In genomic region chr11:43984039-43984438, GRCh38 we compare ENCODE assay signal across 17 cellular contexts. TPM values are rescaled to one million over a fixed set of nuclear protein-coding genes. Genes with fewer than 3 reads are reported as not detected.
DNase-seq lines count a peak whose midpoint lies in the region; ATAC-seq, FAIRE-seq and TF ChIP-seq lines count a peak whose summit lies in the region.
"Had no signal": no experiment of that assay in that cellular context is flagged by ENCODE, and none has a peak within 500 bp of the region (broad histone marks: within the 10 kb centered on the region; RNA-seq: fewer than 3 reads in every experiment).

No MANE protein-coding gene starts in this region.

- H3K4me2 ChIP-seq in A549 (peak overlapping the region; percentile 13; the same call in 1 of the 3 replicates), K562 (ENCODE audit: insufficient read depth, low read length) (no peak overlapping the region)

- H3K9ac ChIP-seq in K562 (ENCODE audit: insufficient read depth in 1 of 2, low read depth in 2 of 2, low read length in 2 of 2) (no peak overlapping the region), liver (ENCODE audit: low read depth in 1 of 2, low read length in 2 of 2) (no peak overlapping the region)

- 72% methylated on average over 4 of the region's 4 CpGs for WGBS in A549 (ENCODE audit: missing lambda C conversion rate)
- WGBS in K562 (ENCODE audit: insufficient coverage, low coverage, missing lambda C conversion rate) = 35% methylated on average over 4 of the region's 4 CpGs
- 82% methylated on average over 4 of the region's 4 CpGs for WGBS in liver
- 67 to 73% methylated on average over 4 of the region's 4 CpGs for WGBS in upper lobe of left lung, 2 donors

- H3K9me1 ChIP-seq in K562 (ENCODE audit: control insufficient read depth, insufficient read depth, low read length) = no peaks in the 10 kb centered on the region

- TF ChIP-seq POLR2A in A549 (IDR thresholded peaks at IDR 0.05; ENCODE audit: low read length) (no peak), K562 (conservative IDR thresholded peaks at IDR 0.05) (no peak), upper lobe of left lung (IDR thresholded peaks at IDR 0.05) (no peak), gastrocnemius medialis (IDR thresholded peaks at IDR 0.05) (no peak)

- no peaks in the 10 kb centered on the region for H3K79me2 ChIP-seq in K562 (ENCODE audit: control insufficient read depth, insufficient read depth, low read length)

- in situ Hi-C loops in K562 (cut with MboI) (no loop called here), gastrocnemius medialis (cut with MboI; ENCODE audit: low sequenced_read_pairs in 4 of 4) (no loop called here)

- TF ChIP-seq CTCF in A549 (IDR thresholded peaks at IDR 0.05) (no peak), K562 (IDR thresholded peaks at IDR 0.05 in 2 of 3, conservative IDR thresholded peaks at IDR 0.05 in 1 of 3; ENCODE audit: insufficient read depth in 2 of 3, low read depth in 1 of 3, low read length in 3 of 3) (no peak), liver (IDR thresholded peaks at IDR 0.05; ENCODE audit: low read depth, low read length, missing input control) (no peak), upper lobe of left lung (IDR thresholded peaks at IDR 0.05) (no peak), gastrocnemius medialis (IDR thresholded peaks at IDR 0.05 in 4 of 5, conservative IDR thresholded peaks at IDR 0.05 in 1 of 5) (no peak)

- H3K4me1 ChIP-seq in A549 (peaks cover 35% of the 10 kb centered on the region), K562 (replicated peaks in 1 of 2; ENCODE audit: control insufficient read depth in 2 of 2, insufficient read depth in 2 of 2, low read length in 2 of 2) (peaks cover 5 to 8% of the 10 kb centered on the region in 2 experiments), liver (ENCODE audit: control insufficient read depth in 4 of 4, insufficient read depth in 4 of 4, low read length in 3 of 4) (peaks cover 8 to 16% (median 12%) of the 10 kb centered on the region in 4 donors), upper lobe of left lung (peaks cover 34 to 67% (median 49%) of the 10 kb centered on the region in 4 donors), gastrocnemius medialis (peaks cover 25 to 45% of the 10 kb centered on the region in 2 donors)
- no peaks in the 10 kb centered on the region for H3K4me1 ChIP-seq in naive thymus-derived CD4-positive, alpha-beta T cell (ENCODE audit: control insufficient read depth in 2 of 2, insufficient read depth in 2 of 2, low read length in 2 of 2)

- H2AFZ ChIP-seq in K562 (ENCODE audit: low read depth, low read length) = no peak overlapping the region

- H3K36me3 Mint-ChIP-seq in naive thymus-derived CD4-positive, alpha-beta T cell = no peaks in the 10 kb centered on the region
- H3K36me3 Mint-ChIP-seq: CD4-positive, alpha-beta memory T cell had no signal

- peaks cover 11 to 50% (median 41%) of the 10 kb centered on the region in 5 donors for H3K27me3 Mint-ChIP-seq in naive thymus-derived CD4-positive, alpha-beta T cell

- no peak for FAIRE-seq in A549 (lab: Jason Lieb, UNC)
- no peak for FAIRE-seq in K562 (lab: Jason Lieb, UNC)
- FAIRE-seq: G401.6, GM12891, GM19239, H1 had no signal

- no peaks in the 10 kb centered on the region for H3K4me1 Mint-ChIP-seq in naive thymus-derived CD4-positive, alpha-beta T cell
- H3K4me1 Mint-ChIP-seq: B cell; CD4-positive, alpha-beta memory T cell had no signal

- TF ChIP-seq RAD21 in A549 (conservative IDR thresholded peaks at IDR 0.05 in 1 of 2, IDR thresholded peaks at IDR 0.05 in 1 of 2) = no peak
- TF ChIP-seq RAD21 in K562 (CRISPR knock-in tag; conservative IDR thresholded peaks at IDR 0.05 in 1 of 2, IDR thresholded peaks at IDR 0.05 in 1 of 2) = no peak
- TF ChIP-seq RAD21 in liver (IDR thresholded peaks at IDR 0.05) = no peak

- no peak overlapping the region for H3K27ac Mint-ChIP-seq in naive thymus-derived CD4-positive, alpha-beta T cell
- H3K27ac Mint-ChIP-seq: B cell; CD4-positive, alpha-beta memory T cell had no signal

- no peak for TF ChIP-seq EP300 in A549 (IDR thresholded peaks at IDR 0.05)
- TF ChIP-seq EP300 in K562 (IDR thresholded peaks at IDR 0.05; ENCODE audit: low read length) = no peak
- no peak for TF ChIP-seq EP300 in upper lobe of left lung (IDR thresholded peaks at IDR 0.05)

- H3K9me3 ChIP-seq in A549 = no peaks in the 10 kb centered on the region
- H3K9me3 ChIP-seq in K562 (replicated peaks; ENCODE audit: control insufficient read depth, insufficient read depth, low read depth, low read length) = no peaks in the 10 kb centered on the region
- no peaks in the 10 kb centered on the region for H3K9me3 ChIP-seq in liver (ENCODE audit: control insufficient read depth in 4 of 4, low read length in 3 of 4)
- no peaks in the 10 kb centered on the region for H3K9me3 ChIP-seq in upper lobe of left lung
- no peaks in the 10 kb centered on the region for H3K9me3 ChIP-seq in gastrocnemius medialis
- no peaks in the 10 kb centered on the region for H3K9me3 ChIP-seq in naive thymus-derived CD4-positive, alpha-beta T cell (ENCODE audit: control insufficient read depth in 2 of 3, low read length in 3 of 3)
- H3K9me3 ChIP-seq: HAP-1 had no signal

- peaks cover 0 to 4% (median 0%) of the 10 kb centered on the region in 11 donors for H3K9me3 Mint-ChIP-seq in naive thymus-derived CD4-positive, alpha-beta T cell
- H3K9me3 Mint-ChIP-seq: CD4-positive, alpha-beta memory T cell had no signal

- DNase-seq in A549 (ENCODE audit: low read depth in 1 of 2, low spot score in 1 of 2) (no peak), K562 (ENCODE audit: extremely low read depth in 1 of 4, low spot score in 3 of 4) (no peak), upper lobe of left lung (no peak), gastrocnemius medialis (no peak), NCI-H82 treated with DMSO at 0.1 percent for 48 hours (lab: John Stamatoyannopoulos, UW; ENCODE audit: unreplicated experiment) (no peak)
- DNase-seq in naive thymus-derived CD4-positive, alpha-beta T cell = no peak
- DNase-seq: CD4-positive, alpha-beta memory T cell; DMS79 treated with DMSO at 0.1 percent for 48 hours; EL had no signal

- H3K4me3 ChIP-seq in A549 (no peak overlapping the region), K562 (no peak overlapping the region), liver (ENCODE audit: low read depth in 1 of 3, low read length in 3 of 3) (no peak overlapping the region), upper lobe of left lung (no peak overlapping the region), gastrocnemius medialis (no peak overlapping the region)
- no peak overlapping the region for H3K4me3 ChIP-seq in naive thymus-derived CD4-positive, alpha-beta T cell (ENCODE audit: low read length)
- H3K4me3 ChIP-seq: HAP-1 had no signal

- H3K27me3 ChIP-seq in K562 (ENCODE audit: control insufficient read depth in 2 of 2, insufficient read depth in 2 of 2, low read length in 2 of 2) (peaks cover 4 to 14% of the 10 kb centered on the region in 2 experiments; a peak in 4 of 5 replicates), liver (ENCODE audit: control insufficient read depth in 4 of 4, insufficient read depth in 4 of 4, low read length in 3 of 4) (no peaks in the 10 kb centered on the region), upper lobe of left lung (no peaks in the 10 kb centered on the region), gastrocnemius medialis (no peaks in the 10 kb centered on the region)
- no peaks in the 10 kb centered on the region for H3K27me3 ChIP-seq in naive thymus-derived CD4-positive, alpha-beta T cell (ENCODE audit: control insufficient read depth in 2 of 2, insufficient read depth in 2 of 2, low read length in 2 of 2)

- no peaks in the 10 kb centered on the region for H4K20me1 ChIP-seq in K562 (replicated peaks; ENCODE audit: control insufficient read depth, insufficient read depth, low read length)

- H3K36me3 ChIP-seq in K562 (ENCODE audit: control insufficient read depth, insufficient read depth, low read length) (no peaks in the 10 kb centered on the region), liver (ENCODE audit: control insufficient read depth in 4 of 4, insufficient read depth in 3 of 4, low read depth in 1 of 4, low read length in 3 of 4) (no peaks in the 10 kb centered on the region), upper lobe of left lung (no peaks in the 10 kb centered on the region), gastrocnemius medialis (no peaks in the 10 kb centered on the region)
- H3K36me3 ChIP-seq in naive thymus-derived CD4-positive, alpha-beta T cell (ENCODE audit: control insufficient read depth in 2 of 3, insufficient read depth in 3 of 3, low read length in 3 of 3) = no peaks in the 10 kb centered on the region
- H3K36me3 ChIP-seq: HAP-1 had no signal

- H3K27ac ChIP-seq in A549 = peak overlapping the region in 1 of 2 experiments; percentile 29; a peak in 2 of 6 replicates
- H3K27ac ChIP-seq in K562 (ENCODE audit: extremely low read depth, low read depth, low read length) = no peak overlapping the region
- peak overlapping the region; percentile 20 to 53 for H3K27ac ChIP-seq in liver (ENCODE audit: low read depth in 1 of 2, low read length in 2 of 2)
- H3K27ac ChIP-seq in upper lobe of left lung = peak overlapping the region; percentile 24 to 89 (median 73)
- H3K27ac ChIP-seq in gastrocnemius medialis = no peak overlapping the region
- H3K27ac ChIP-seq in naive thymus-derived CD4-positive, alpha-beta T cell (ENCODE audit: low read depth, low read length) = no peak overlapping the region

- CTCF ChIA-PET in A549 (lab: Yijun Ruan, JAX) (interaction anchor here (0.6 to 0.7 kb wide), 3 partner anchors 28 to 686 kb away, joined by 3 read pairs; no protein-coding TSS in a partner anchor), K562 (lab: Yijun Ruan, JAX; ENCODE audit: low intra/inter-chr PET ratio) (no interaction called here)
- CTCF ChIA-PET in naive thymus-derived CD4-positive, alpha-beta T cell (lab: Charles Lee) = no interaction called here

- intact Hi-C loops in K562 (cut with micrococcal nuclease) = no loop called here
- intact Hi-C loops in gastrocnemius medialis (cut with DNase I; ENCODE audit: low total_unique reads) = no loop called here
- intact Hi-C loops in naive thymus-derived CD4-positive, alpha-beta T cell (cut with micrococcal nuclease) = no loop called here

- ATAC-seq in A549 (no peak), K562 (no peak), upper lobe of left lung (ENCODE audit: low FRiP score in 2 of 2) (no peak), gastrocnemius medialis (no peak)
- no peak for ATAC-seq in naive thymus-derived CD4-positive, alpha-beta T cell

- POLR2A ChIA-PET in A549 (lab: Yijun Ruan, JAX) (interaction anchor here (0.5 kb wide), 1 partner anchor 52 kb away, joined by 4 read pairs; no protein-coding TSS in a partner anchor), K562 (lab: Yijun Ruan, JAX) (interaction anchor here (1.0 kb wide), 1 partner anchor 14 kb away, joined by 6 read pairs; no protein-coding TSS in a partner anchor)
- POLR2A ChIA-PET in naive thymus-derived CD4-positive, alpha-beta T cell (lab: Charles Lee) = no interaction called here

- BruUV-seq in K562 (replicated peaks; lab: Mats Ljungman, UMichigan) = no TSS peak

- no peak overlapping the region for H3K4me3 Mint-ChIP-seq in naive thymus-derived CD4-positive, alpha-beta T cell
- H3K4me3 Mint-ChIP-seq: B cell; CD4-positive, alpha-beta memory T cell had no signal

RNA-seq across cellular contexts. Expression of gene C11orf96, which starts 41.6 kb away (rescaled TPM):
- 0.43 and 0.57 TPM in 2 replicates for polyA plus RNA-seq in A549 (2011; rRNA removed)
- polyA plus RNA-seq in A549 (2012; cell fraction: cytosol; rRNA removed) = 0.36 and 0.73 TPM in 2 replicates
- polyA plus RNA-seq in A549 (2012; cell fraction: nucleus; rRNA removed) = 0.91 and 1.4 TPM in 2 replicates
- 0.06 TPM in 1 of 3 replicates, not detected in the others for polyA plus RNA-seq in A549 (2017; fragmentation: RNase III; extraction: RNeasy Plus Mini Kit Qiagen cat#74134 plus additional on column Dnase treatment)
- 0.24 and 0.25 TPM in 2 replicates for polyA minus RNA-seq in A549 (2011; rRNA and poly(A)+ RNA removed)
- 0.81 and 2.9 TPM in 2 replicates for total RNA-seq in K562 (2011; cell fraction: chromatin; rRNA removed; ENCODE audit: low replicate concordance)
- 3.4 and 4.8 TPM in 2 replicates for total RNA-seq in K562 (2011; cell fraction: nucleolus; rRNA removed)
- total RNA-seq in K562 (2011; cell fraction: nucleoplasm; rRNA removed) = 1.3 and 1.9 TPM in 2 replicates
- 6.8 and 9.6 TPM in 2 replicates for total RNA-seq in K562 (2014; rRNA removed)
- 0.26 and 0.40 TPM in 2 replicates for total RNA-seq in K562 (2014; rRNA removed; fragmentation: Illumina TruSeq; extraction: Trizol)
- 0.83 and 0.90 TPM in 2 replicates for total RNA-seq in K562 (2015; rRNA removed; fragmentation: Illumina TruSeq; extraction: Trizol)
- 7.7 and 8.5 TPM in 2 replicates for total RNA-seq in K562 (2021)
- 1.2 and 2.0 TPM in 2 replicates for polyA plus RNA-seq in K562 (2011; rRNA removed)
- polyA plus RNA-seq in K562 (2011; cell fraction: cytosol; rRNA removed) = 1.9 and 9.3 TPM in 2 replicates
- polyA plus RNA-seq in K562 (2011; cell fraction: nucleus; rRNA removed) = 2.0 and 4.6 TPM in 2 replicates
- polyA plus RNA-seq in K562 (2012) = 5.5 and 6.8 TPM in 2 replicates
- polyA plus RNA-seq in K562 (2014; fragmentation: Illumina TruSeq; extraction: Trizol) = 0.16 and 0.73 TPM in 2 replicates
- polyA plus RNA-seq in K562 (2014; fragmentation: Nextera tagmentation; extraction: Ambion mirVana) = under 1 TPM; 0.08 to 0.14 TPM
- polyA plus RNA-seq in K562 (2014; rRNA removed) = 6.6 and 10.8 TPM in 2 replicates
- polyA minus RNA-seq in K562 (2011; rRNA and poly(A)+ RNA removed) = 0.18 and 0.25 TPM in 2 replicates
- polyA minus RNA-seq in K562 (2011; cell fraction: cytosol; rRNA and poly(A)+ RNA removed) = 2.0 and 2.1 TPM in 2 replicates
- 1.3 and 1.6 TPM in 2 replicates for polyA minus RNA-seq in K562 (2011; cell fraction: nucleus; rRNA and poly(A)+ RNA removed)
- 10 to 100 TPM in 1 of 2 donors, 1 to 10 TPM in 1; 4.3 to 18.5 TPM for total RNA-seq in liver
- polyA plus RNA-seq in liver = 10 to 100 TPM in 1 of 2 donors, 1 to 10 TPM in 1; 2.5 to 13.5 TPM
- 100 to 1,000 TPM in 4 of 6 donors, 10 to 100 TPM in 2; 83.2 to 255 (median 168) TPM for total RNA-seq in upper lobe of left lung
- total RNA-seq in gastrocnemius medialis = 100 to 1,000 TPM in 1 of 4 donors, 10 to 100 TPM in 3; 22.4 to 220 (median 78.4) TPM
- 1 to 10 TPM in 1 of 5 experiments, under 1 TPM in 2, not detected in 2; 0.36 to 1.5 (median 0.64) TPM for total RNA-seq in naive thymus-derived CD4-positive, alpha-beta T cell
- not detected for polyA plus RNA-seq in naive thymus-derived CD4-positive, alpha-beta T cell
- total RNA-seq: HT-29 had no signal
- polyA plus RNA-seq: CD4-positive, alpha-beta memory T cell had no signal

Comparison
In these comparisons a context has a peak if more than half of its experiments do, and no peak if none do; other contexts are left out.
1. H3K27ac ChIP-seq: peak in liver (2 of 2) and upper lobe of left lung (4 of 4); none in K562 (single experiment), gastrocnemius medialis (0 of 4) and naive thymus-derived CD4-positive, alpha-beta T cell (single experiment).